In the genomic region with DNA sequence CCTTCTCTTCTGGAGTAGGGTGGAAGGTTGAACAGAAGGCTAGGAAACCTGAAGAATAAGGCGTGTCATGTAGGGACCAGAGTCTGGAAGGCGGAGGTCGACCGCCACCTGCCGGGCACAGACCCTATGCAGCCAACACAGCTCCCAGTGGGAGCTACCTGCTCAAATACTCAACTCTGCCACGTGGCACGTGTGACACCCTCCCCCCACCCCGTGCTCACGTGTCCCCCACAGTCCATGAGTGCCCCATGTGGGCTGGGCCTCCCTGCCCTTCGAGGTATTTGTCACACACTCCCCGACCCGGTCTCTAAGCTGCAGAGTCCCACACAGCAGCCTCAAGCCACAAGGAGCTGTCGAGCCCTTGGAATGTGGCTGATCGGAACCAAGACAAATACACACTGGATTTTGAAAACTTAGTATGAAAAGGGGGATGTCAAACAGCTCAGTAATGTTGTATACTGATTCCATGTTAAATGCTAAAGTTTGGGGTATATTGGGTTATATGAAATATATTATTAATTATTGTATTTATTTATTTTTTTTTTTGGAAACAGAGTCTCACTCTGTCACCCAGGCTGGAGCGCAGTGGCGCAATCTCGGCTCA, we compare ENCODE assay signal across 1 cellular context.
TF ChIP-seq lines count a peak whose summit lies in the region.

No MANE protein-coding gene starts in this region.

TF ChIP-seq in HepG2, 621 proteins besides CTCF, POLR2A, EP300 and RAD21 (continued from another document and continues in another):
- TF ChIP-seq, protein P1, sequence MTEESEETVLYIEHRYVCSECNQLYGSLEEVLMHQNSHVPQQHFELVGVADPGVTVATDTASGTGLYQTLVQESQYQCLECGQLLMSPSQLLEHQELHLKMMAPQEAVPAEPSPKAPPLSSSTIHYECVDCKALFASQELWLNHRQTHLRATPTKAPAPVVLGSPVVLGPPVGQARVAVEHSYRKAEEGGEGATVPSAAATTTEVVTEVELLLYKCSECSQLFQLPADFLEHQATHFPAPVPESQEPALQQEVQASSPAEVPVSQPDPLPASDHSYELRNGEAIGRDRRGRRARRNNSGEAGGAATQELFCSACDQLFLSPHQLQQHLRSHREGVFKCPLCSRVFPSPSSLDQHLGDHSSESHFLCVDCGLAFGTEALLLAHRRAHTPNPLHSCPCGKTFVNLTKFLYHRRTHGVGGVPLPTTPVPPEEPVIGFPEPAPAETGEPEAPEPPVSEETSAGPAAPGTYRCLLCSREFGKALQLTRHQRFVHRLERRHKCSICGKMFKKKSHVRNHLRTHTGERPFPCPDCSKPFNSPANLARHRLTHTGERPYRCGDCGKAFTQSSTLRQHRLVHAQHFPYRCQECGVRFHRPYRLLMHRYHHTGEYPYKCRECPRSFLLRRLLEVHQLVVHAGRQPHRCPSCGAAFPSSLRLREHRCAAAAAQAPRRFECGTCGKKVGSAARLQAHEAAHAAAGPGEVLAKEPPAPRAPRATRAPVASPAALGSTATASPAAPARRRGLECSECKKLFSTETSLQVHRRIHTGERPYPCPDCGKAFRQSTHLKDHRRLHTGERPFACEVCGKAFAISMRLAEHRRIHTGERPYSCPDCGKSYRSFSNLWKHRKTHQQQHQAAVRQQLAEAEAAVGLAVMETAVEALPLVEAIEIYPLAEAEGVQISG (CRISPR knock-in tag; IDR thresholded peaks at IDR 0.05), result peak; percentile 78
- TF ChIP-seq KLF11 (CRISPR knock-in tag; IDR thresholded peaks at IDR 0.05) (no peak), SIX1 (CRISPR knock-in tag; IDR thresholded peaks at IDR 0.05; ENCODE audit: borderline replicate concordance) (0 out of 2 replicates have a peak, but pooled peaks have one; percentile 34), RORA (CRISPR knock-in tag; IDR thresholded peaks at IDR 0.05) (no peak), PRMT3 (CRISPR knock-in tag; IDR thresholded peaks at IDR 0.05; ENCODE audit: borderline replicate concordance, low read depth) (no peak), SAFB2 (CRISPR knock-in tag; IDR thresholded peaks at IDR 0.05; ENCODE audit: borderline replicate concordance, low read depth) (0 out of 2 replicates have a peak, but pooled peaks have one; percentile 56), MXD4 (CRISPR knock-in tag; IDR thresholded peaks at IDR 0.05) (peak; percentile 81), ZMAT3 (CRISPR knock-in tag; conservative IDR thresholded peaks at IDR 0.05) (0 out of 2 replicates have a peak, but pooled peaks have one; percentile 59), ELF3 (CRISPR knock-in tag; IDR thresholded peaks at IDR 0.05) (peak; percentile 59; the same call in 1 of the 2 replicates), ZNF510 (CRISPR knock-in tag; IDR thresholded peaks at IDR 0.05; ENCODE audit: low read depth) (peak; percentile 31; the same call in 1 of the 2 replicates), ZMYM3 (CRISPR knock-in tag; IDR thresholded peaks at IDR 0.05) (no peak), JUN (CRISPR knock-in tag; IDR thresholded peaks at IDR 0.05) (0 out of 2 replicates have a peak, but pooled peaks have one; percentile 51), ZFP41 (CRISPR knock-in tag; IDR thresholded peaks at IDR 0.05; ENCODE audit: borderline replicate concordance) (no peak; the same call in 1 of the 2 replicates), ZNF20 (CRISPR knock-in tag; IDR thresholded peaks at IDR 0.05) (no peak), MAFF (IDR thresholded peaks at IDR 0.05; ENCODE audit: low read depth, low read length) (no peak), ZFX (CRISPR knock-in tag; IDR thresholded peaks at IDR 0.05; ENCODE audit: low read depth) (peak; percentile 32; the same call in 1 of the 2 replicates), ZNF768 (CRISPR knock-in tag; IDR thresholded peaks at IDR 0.05) (peak; percentile 65; the same call in 1 of the 2 replicates), ZEB1 (IDR thresholded peaks at IDR 0.05; ENCODE audit: insufficient replicate concordance, low read depth) (no peak), NFIB (CRISPR knock-in tag; IDR thresholded peaks at IDR 0.05; ENCODE audit: borderline replicate concordance) (no peak), ZNF501 (CRISPR knock-in tag; IDR thresholded peaks at IDR 0.05) (no peak), ETV6 (CRISPR knock-in tag; conservative IDR thresholded peaks at IDR 0.05) (peak; percentile 62; the same call in 1 of the 2 replicates), HNRNPH1 (optimal IDR thresholded peaks at IDR 0.05; ENCODE audit: low read depth, low read length) (no peak), CBX5 (CRISPR knock-in tag; IDR thresholded peaks at IDR 0.05; ENCODE audit: borderline replicate concordance) (peak; percentile 87; the same call in 1 of the 2 replicates), CBFB (CRISPR knock-in tag; IDR thresholded peaks at IDR 0.05) (peak; percentile 49; the same call in 1 of the 2 replicates), ZFY (CRISPR knock-in tag; IDR thresholded peaks at IDR 0.05) (peak; percentile 61; the same call in 1 of the 2 replicates), EZH2 (conservative IDR thresholded peaks at IDR 0.05; ENCODE audit: low read depth, low read length) (no peak), ZNF557 (CRISPR knock-in tag; IDR thresholded peaks at IDR 0.05) (no peak), SNAI1 (CRISPR knock-in tag; IDR thresholded peaks at IDR 0.05; ENCODE audit: borderline replicate concordance) (no peak), ZNF547 (CRISPR knock-in tag; IDR thresholded peaks at IDR 0.05) (no peak; the same call in 1 of the 2 replicates), BHLHE40 (IDR thresholded peaks at IDR 0.05; ENCODE audit: low read length) (peak; percentile 100), ARNT2 (CRISPR knock-in tag; IDR thresholded peaks at IDR 0.05; ENCODE audit: low read depth) (peak; percentile 62)
- TF ChIP-seq, protein P2, sequence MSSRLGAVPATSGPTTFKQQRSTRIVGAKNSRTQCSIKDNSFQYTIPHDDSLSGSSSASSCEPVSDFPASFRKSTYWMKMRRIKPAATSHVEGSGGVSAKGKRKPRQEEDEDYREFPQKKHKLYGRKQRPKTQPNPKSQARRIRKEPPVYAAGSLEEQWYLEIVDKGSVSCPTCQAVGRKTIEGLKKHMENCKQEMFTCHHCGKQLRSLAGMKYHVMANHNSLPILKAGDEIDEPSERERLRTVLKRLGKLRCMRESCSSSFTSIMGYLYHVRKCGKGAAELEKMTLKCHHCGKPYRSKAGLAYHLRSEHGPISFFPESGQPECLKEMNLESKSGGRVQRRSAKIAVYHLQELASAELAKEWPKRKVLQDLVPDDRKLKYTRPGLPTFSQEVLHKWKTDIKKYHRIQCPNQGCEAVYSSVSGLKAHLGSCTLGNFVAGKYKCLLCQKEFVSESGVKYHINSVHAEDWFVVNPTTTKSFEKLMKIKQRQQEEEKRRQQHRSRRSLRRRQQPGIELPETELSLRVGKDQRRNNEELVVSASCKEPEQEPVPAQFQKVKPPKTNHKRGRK (CRISPR knock-in tag; IDR thresholded peaks at IDR 0.05), result no peak
- TF ChIP-seq, protein P3, sequence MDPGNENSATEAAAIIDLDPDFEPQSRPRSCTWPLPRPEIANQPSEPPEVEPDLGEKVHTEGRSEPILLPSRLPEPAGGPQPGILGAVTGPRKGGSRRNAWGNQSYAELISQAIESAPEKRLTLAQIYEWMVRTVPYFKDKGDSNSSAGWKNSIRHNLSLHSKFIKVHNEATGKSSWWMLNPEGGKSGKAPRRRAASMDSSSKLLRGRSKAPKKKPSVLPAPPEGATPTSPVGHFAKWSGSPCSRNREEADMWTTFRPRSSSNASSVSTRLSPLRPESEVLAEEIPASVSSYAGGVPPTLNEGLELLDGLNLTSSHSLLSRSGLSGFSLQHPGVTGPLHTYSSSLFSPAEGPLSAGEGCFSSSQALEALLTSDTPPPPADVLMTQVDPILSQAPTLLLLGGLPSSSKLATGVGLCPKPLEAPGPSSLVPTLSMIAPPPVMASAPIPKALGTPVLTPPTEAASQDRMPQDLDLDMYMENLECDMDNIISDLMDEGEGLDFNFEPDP (CRISPR knock-in tag; conservative IDR thresholded peaks at IDR 0.05), result no peak
- TF ChIP-seq, protein P4, sequence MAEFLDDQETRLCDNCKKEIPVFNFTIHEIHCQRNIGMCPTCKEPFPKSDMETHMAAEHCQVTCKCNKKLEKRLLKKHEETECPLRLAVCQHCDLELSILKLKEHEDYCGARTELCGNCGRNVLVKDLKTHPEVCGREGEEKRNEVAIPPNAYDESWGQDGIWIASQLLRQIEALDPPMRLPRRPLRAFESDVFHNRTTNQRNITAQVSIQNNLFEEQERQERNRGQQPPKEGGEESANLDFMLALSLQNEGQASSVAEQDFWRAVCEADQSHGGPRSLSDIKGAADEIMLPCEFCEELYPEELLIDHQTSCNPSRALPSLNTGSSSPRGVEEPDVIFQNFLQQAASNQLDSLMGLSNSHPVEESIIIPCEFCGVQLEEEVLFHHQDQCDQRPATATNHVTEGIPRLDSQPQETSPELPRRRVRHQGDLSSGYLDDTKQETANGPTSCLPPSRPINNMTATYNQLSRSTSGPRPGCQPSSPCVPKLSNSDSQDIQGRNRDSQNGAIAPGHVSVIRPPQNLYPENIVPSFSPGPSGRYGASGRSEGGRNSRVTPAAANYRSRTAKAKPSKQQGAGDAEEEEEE (CRISPR knock-in tag; IDR thresholded peaks at IDR 0.05; ENCODE audit: borderline replicate concordance), result no peak
- TF ChIP-seq, protein P5, sequence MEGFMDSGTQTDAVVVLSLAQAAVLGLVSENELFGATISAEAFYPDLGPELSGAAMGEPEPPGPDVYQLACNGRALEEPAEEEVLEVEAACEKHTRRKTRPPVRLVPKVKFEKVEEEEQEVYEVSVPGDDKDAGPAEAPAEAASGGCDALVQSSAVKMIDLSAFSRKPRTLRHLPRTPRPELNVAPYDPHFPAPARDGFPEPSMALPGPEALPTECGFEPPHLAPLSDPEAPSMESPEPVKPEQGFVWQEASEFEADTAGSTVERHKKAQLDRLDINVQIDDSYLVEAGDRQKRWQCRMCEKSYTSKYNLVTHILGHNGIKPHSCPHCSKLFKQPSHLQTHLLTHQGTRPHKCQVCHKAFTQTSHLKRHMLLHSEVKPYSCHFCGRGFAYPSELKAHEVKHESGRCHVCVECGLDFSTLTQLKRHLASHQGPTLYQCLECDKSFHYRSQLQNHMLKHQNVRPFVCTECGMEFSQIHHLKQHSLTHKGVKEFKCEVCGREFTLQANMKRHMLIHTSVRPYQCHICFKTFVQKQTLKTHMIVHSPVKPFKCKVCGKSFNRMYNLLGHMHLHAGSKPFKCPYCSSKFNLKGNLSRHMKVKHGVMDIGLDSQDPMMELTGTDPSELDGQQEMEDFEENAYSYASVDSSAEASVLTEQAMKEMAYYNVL (CRISPR knock-in tag; IDR thresholded peaks at IDR 0.05; ENCODE audit: borderline replicate concordance), result peak; percentile 82
- TF ChIP-seq, protein P6, sequence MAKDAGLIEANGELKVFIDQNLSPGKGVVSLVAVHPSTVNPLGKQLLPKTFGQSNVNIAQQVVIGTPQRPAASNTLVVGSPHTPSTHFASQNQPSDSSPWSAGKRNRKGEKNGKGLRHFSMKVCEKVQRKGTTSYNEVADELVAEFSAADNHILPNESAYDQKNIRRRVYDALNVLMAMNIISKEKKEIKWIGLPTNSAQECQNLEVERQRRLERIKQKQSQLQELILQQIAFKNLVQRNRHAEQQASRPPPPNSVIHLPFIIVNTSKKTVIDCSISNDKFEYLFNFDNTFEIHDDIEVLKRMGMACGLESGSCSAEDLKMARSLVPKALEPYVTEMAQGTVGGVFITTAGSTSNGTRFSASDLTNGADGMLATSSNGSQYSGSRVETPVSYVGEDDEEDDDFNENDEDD (CRISPR knock-in tag; IDR thresholded peaks at IDR 0.05; ENCODE audit: borderline replicate concordance), result peak; percentile 84; the same call in 1 of the 2 replicates
- TF ChIP-seq, protein P7, sequence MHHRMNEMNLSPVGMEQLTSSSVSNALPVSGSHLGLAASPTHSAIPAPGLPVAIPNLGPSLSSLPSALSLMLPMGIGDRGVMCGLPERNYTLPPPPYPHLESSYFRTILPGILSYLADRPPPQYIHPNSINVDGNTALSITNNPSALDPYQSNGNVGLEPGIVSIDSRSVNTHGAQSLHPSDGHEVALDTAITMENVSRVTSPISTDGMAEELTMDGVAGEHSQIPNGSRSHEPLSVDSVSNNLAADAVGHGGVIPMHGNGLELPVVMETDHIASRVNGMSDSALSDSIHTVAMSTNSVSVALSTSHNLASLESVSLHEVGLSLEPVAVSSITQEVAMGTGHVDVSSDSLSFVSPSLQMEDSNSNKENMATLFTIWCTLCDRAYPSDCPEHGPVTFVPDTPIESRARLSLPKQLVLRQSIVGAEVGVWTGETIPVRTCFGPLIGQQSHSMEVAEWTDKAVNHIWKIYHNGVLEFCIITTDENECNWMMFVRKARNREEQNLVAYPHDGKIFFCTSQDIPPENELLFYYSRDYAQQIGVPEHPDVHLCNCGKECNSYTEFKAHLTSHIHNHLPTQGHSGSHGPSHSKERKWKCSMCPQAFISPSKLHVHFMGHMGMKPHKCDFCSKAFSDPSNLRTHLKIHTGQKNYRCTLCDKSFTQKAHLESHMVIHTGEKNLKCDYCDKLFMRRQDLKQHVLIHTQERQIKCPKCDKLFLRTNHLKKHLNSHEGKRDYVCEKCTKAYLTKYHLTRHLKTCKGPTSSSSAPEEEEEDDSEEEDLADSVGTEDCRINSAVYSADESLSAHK (CRISPR knock-in tag; IDR thresholded peaks at IDR 0.05; ENCODE audit: borderline replicate concordance), result no peak
- TF ChIP-seq, protein P8, sequence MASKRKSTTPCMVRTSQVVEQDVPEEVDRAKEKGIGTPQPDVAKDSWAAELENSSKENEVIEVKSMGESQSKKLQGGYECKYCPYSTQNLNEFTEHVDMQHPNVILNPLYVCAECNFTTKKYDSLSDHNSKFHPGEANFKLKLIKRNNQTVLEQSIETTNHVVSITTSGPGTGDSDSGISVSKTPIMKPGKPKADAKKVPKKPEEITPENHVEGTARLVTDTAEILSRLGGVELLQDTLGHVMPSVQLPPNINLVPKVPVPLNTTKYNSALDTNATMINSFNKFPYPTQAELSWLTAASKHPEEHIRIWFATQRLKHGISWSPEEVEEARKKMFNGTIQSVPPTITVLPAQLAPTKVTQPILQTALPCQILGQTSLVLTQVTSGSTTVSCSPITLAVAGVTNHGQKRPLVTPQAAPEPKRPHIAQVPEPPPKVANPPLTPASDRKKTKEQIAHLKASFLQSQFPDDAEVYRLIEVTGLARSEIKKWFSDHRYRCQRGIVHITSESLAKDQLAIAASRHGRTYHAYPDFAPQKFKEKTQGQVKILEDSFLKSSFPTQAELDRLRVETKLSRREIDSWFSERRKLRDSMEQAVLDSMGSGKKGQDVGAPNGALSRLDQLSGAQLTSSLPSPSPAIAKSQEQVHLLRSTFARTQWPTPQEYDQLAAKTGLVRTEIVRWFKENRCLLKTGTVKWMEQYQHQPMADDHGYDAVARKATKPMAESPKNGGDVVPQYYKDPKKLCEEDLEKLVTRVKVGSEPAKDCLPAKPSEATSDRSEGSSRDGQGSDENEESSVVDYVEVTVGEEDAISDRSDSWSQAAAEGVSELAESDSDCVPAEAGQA (IDR thresholded peaks at IDR 0.05; ENCODE audit: low read depth), result no peak
- TF ChIP-seq, protein P8 (CRISPR knock-in tag; IDR thresholded peaks at IDR 0.05; ENCODE audit: borderline replicate concordance), result no peak
